In genomic region chr7:94352854-94353253, GRCh38 we compare ENCODE assay signal across 20 cellular contexts. TPM values are rescaled to one million over a fixed set of nuclear protein-coding genes. Genes with fewer than 3 reads are reported as not detected.
DNase-seq lines count a peak whose midpoint lies in the region; ATAC-seq, FAIRE-seq and TF ChIP-seq lines count a peak whose summit lies in the region.
"Had no signal": no experiment of that assay in that cellular context is flagged by ENCODE, and none has a peak within 500 bp of the region (broad histone marks: within the 10 kb centered on the region; RNA-seq: fewer than 3 reads in every experiment).

No MANE protein-coding gene starts in this region.

- TF ChIP-seq CTCF in K562 (IDR thresholded peaks at IDR 0.05 in 2 of 3, conservative IDR thresholded peaks at IDR 0.05 in 1 of 3; ENCODE audit: insufficient read depth in 2 of 3, low read depth in 1 of 3, low read length in 3 of 3) (no peak), gastroesophageal sphincter (IDR thresholded peaks at IDR 0.05) (no peak)

- CTCF ChIA-PET in K562 (lab: Yijun Ruan, JAX; ENCODE audit: low intra/inter-chr PET ratio): no interaction called here

- H2AFZ ChIP-seq in K562 (ENCODE audit: low read depth, low read length): peak overlapping the region; percentile 46; the same call in 1 of the 2 replicates

- no peak for DNase-seq in K562 (ENCODE audit: extremely low read depth in 1 of 4, low spot score in 3 of 4)
- no peak for DNase-seq in NCI-H1092 (lab: John Stamatoyannopoulos, UW)
- DNase-seq in mesenteric fat pad (ENCODE audit: low spot score): no peak
- DNase-seq: CD4-positive, CD25-positive, alpha-beta regulatory T cell; DMS79; KG1; MV-4-11; NCI-H1417; NCI-H187; NCI-H2107; NCI-H446 treated with DMSO at 0.1 percent for 48 hours; NCI-H526 treated with DMSO at 0.1 percent for 48 hours; SHP77 treated with DMSO at 0.1 percent for 48 hours had no signal

- peak; percentile 52 for ATAC-seq in GM18868 (IDR thresholded peaks at IDR 0.05; ENCODE audit: unreplicated experiment)
- no peak for ATAC-seq in K562
- ATAC-seq in stimulated activated memory B cell treated with anti-CD40 and anti-IgM and Interleukin-4, amounts not matched to agents 10 μg/mL and 1 μg/mL and 100 μg/mL, for 72 hours: peak; percentile 65
- no peak for ATAC-seq in gastroesophageal sphincter
- ATAC-seq: A549 had no signal

- H3K4me1 ChIP-seq in K562 (replicated peaks in 1 of 2; ENCODE audit: control insufficient read depth in 2 of 2, insufficient read depth in 2 of 2, low read length in 2 of 2): no peaks in the 10 kb centered on the region
- H3K4me1 ChIP-seq in gastroesophageal sphincter: peaks cover 12 to 38% (median 13%) of the 10 kb centered on the region in 3 donors
- H3K4me1 ChIP-seq: A549 had no signal

- no peak overlapping the region for H3K4me2 ChIP-seq in K562 (ENCODE audit: insufficient read depth, low read length)
- H3K4me2 ChIP-seq: A549 had no signal

- H3K27ac Mint-ChIP-seq in IgD-negative memory B cell: peak overlapping the region; percentile 0 to 48 (median 1)
- peak overlapping the region; percentile 69 for H3K27ac Mint-ChIP-seq in stimulated activated memory B cell treated with anti-CD40 and anti-IgM and Interleukin-4, amounts not matched to agents 10 μg/mL and 1 μg/mL and 100 μg/mL, for 72 hours
- H3K27ac Mint-ChIP-seq: CD4-positive, CD25-positive, alpha-beta regulatory T cell had no signal

- in situ Hi-C loops in K562 (cut with MboI): no loop called here

- H3K4me1 Mint-ChIP-seq in IgD-negative memory B cell: peaks cover 19 to 24% (median 19%) of the 10 kb centered on the region in 3 donors
- H3K4me1 Mint-ChIP-seq in stimulated activated memory B cell treated with anti-CD40 and anti-IgM and Interleukin-4, amounts not matched to agents 10 μg/mL and 1 μg/mL and 100 μg/mL, for 72 hours: peaks cover 28% of the 10 kb centered on the region
- H3K4me1 Mint-ChIP-seq: CD4-positive, CD25-positive, alpha-beta regulatory T cell had no signal

- POLR2A ChIA-PET in K562 (lab: Yijun Ruan, JAX): no interaction called here

- intact Hi-C loops in K562 (cut with micrococcal nuclease): no loop called here

- no peaks in the 10 kb centered on the region for H3K36me3 ChIP-seq in K562 (ENCODE audit: control insufficient read depth, insufficient read depth, low read length)
- no peaks in the 10 kb centered on the region for H3K36me3 ChIP-seq in gastroesophageal sphincter

- H3K4me3 ChIP-seq in K562 (no peak overlapping the region), gastroesophageal sphincter (no peak overlapping the region)
- H3K4me3 ChIP-seq: A549, SK-N-MC had no signal

- peaks cover 0 to 2% (median 0%) of the 10 kb centered on the region in 3 donors for H3K9me3 Mint-ChIP-seq in IgD-negative memory B cell
- H3K9me3 Mint-ChIP-seq in stimulated activated memory B cell treated with anti-CD40 and anti-IgM and Interleukin-4, amounts not matched to agents 10 μg/mL and 1 μg/mL and 100 μg/mL, for 72 hours: peaks cover 3% of the 10 kb centered on the region

- H3K27ac ChIP-seq in K562 (ENCODE audit: extremely low read depth, low read depth, low read length) (no peak overlapping the region), gastroesophageal sphincter (no peak overlapping the region)
- H3K27ac ChIP-seq: A549, RWPE1, SK-N-MC had no signal

- no peaks in the 10 kb centered on the region for H3K9me1 ChIP-seq in K562 (ENCODE audit: control insufficient read depth, insufficient read depth, low read length)

- WGBS in K562 (ENCODE audit: insufficient coverage, low coverage, missing lambda C conversion rate): 3% methylated on average over 5 of the region's 5 CpGs
- WGBS in gastroesophageal sphincter (ENCODE audit: low coverage in 1 of 2), 2 donors: 67 to 79% methylated on average over 2 to 4 of the region's 5 CpGs

- peaks cover 9% of the 10 kb centered on the region for H3K27me3 Mint-ChIP-seq in IgD-negative memory B cell
- peaks cover under 1% of the 10 kb centered on the region for H3K27me3 Mint-ChIP-seq in stimulated activated memory B cell treated with anti-CD40 and anti-IgM and Interleukin-4, amounts not matched to agents 10 μg/mL and 1 μg/mL and 100 μg/mL, for 72 hours
- H3K27me3 Mint-ChIP-seq: CD4-positive, CD25-positive, alpha-beta regulatory T cell had no signal

- no peak overlapping the region for H3K9ac ChIP-seq in K562 (ENCODE audit: insufficient read depth in 1 of 2, low read depth in 2 of 2, low read length in 2 of 2)

- peak overlapping the region; percentile 1 to 90 (median 47) for H3K4me3 Mint-ChIP-seq in IgD-negative memory B cell
- H3K4me3 Mint-ChIP-seq in stimulated activated memory B cell treated with anti-CD40 and anti-IgM and Interleukin-4, amounts not matched to agents 10 μg/mL and 1 μg/mL and 100 μg/mL, for 72 hours: peak overlapping the region; percentile 53
- H3K4me3 Mint-ChIP-seq: CD4-positive, CD25-positive, alpha-beta regulatory T cell had no signal

- no peaks in the 10 kb centered on the region for H4K20me1 ChIP-seq in K562 (replicated peaks; ENCODE audit: control insufficient read depth, insufficient read depth, low read length)

- TF ChIP-seq EP300 in K562 (IDR thresholded peaks at IDR 0.05; ENCODE audit: low read length): no peak
- TF ChIP-seq EP300 in gastroesophageal sphincter (IDR thresholded peaks at IDR 0.05): no peak

- H3K36me3 Mint-ChIP-seq in IgD-negative memory B cell: peaks cover under 1% of the 10 kb centered on the region
- no peaks in the 10 kb centered on the region for H3K36me3 Mint-ChIP-seq in stimulated activated memory B cell treated with anti-CD40 and anti-IgM and Interleukin-4, amounts not matched to agents 10 μg/mL and 1 μg/mL and 100 μg/mL, for 72 hours
- H3K36me3 Mint-ChIP-seq: CD4-positive, CD25-positive, alpha-beta regulatory T cell had no signal

- TF ChIP-seq POLR2A in K562 (conservative IDR thresholded peaks at IDR 0.05) (no peak), gastroesophageal sphincter (IDR thresholded peaks at IDR 0.05) (no peak)

- H3K79me2 ChIP-seq in K562 (ENCODE audit: control insufficient read depth, insufficient read depth, low read length): no peaks in the 10 kb centered on the region

- FAIRE-seq in K562 (lab: Jason Lieb, UNC): no peak
- FAIRE-seq: A549 had no signal

- no TSS peak for BruUV-seq in K562 (replicated peaks; lab: Mats Ljungman, UMichigan)

- no peak for TF ChIP-seq RAD21 in K562 (CRISPR knock-in tag; conservative IDR thresholded peaks at IDR 0.05 in 1 of 2, IDR thresholded peaks at IDR 0.05 in 1 of 2)

- H3K9me3 ChIP-seq in K562 (replicated peaks; ENCODE audit: control insufficient read depth, insufficient read depth, low read depth, low read length) (no peaks in the 10 kb centered on the region), gastroesophageal sphincter (no peaks in the 10 kb centered on the region)
- H3K9me3 ChIP-seq: A549 had no signal

- H3K27me3 ChIP-seq in K562 (ENCODE audit: control insufficient read depth in 2 of 2, insufficient read depth in 2 of 2, low read length in 2 of 2) (no peaks in the 10 kb centered on the region; a peak in 1 of 5 replicates), gastroesophageal sphincter (no peaks in the 10 kb centered on the region)

TF ChIP-seq in K562, 482 proteins besides CTCF, POLR2A, EP300 and RAD21:
- peak; percentile 80 for TF ChIP-seq SPI1 (IDR thresholded peaks at IDR 0.05; ENCODE audit: borderline replicate concordance, low read depth, low read length)
- TF ChIP-seq NR2C1 (IDR thresholded peaks at IDR 0.05): no peak
- TF ChIP-seq NR2C1 (tag; IDR thresholded peaks at IDR 0.05): no peak

RNA-seq across cellular contexts. Expression of gene COL1A2, which starts 41.8 kb away (rescaled TPM):
- polyA plus RNA-seq in IgD-negative memory B cell (not detected), K562 (2011; rRNA removed) (1.8 and 11.6 TPM in 2 replicates), K562 (2014; fragmentation: Illumina TruSeq; extraction: Trizol) (3.3 and 3.7 TPM in 2 replicates), K562 (2014; fragmentation: Nextera tagmentation; extraction: Ambion mirVana) (1 to 10 TPM in 1 of 2 experiments, under 1 TPM in 1; 0.94 to 1.1 TPM), K562 (2014; rRNA removed) (1.4 and 2.9 TPM in 2 replicates)
- total RNA-seq in K562 (2011; cell fraction: chromatin; rRNA removed; ENCODE audit: low replicate concordance): 16.6 and 49.0 TPM in 2 replicates
- 20.1 and 54.5 TPM in 2 replicates for total RNA-seq in K562 (2011; cell fraction: nucleolus; rRNA removed)
- total RNA-seq in K562 (2011; cell fraction: nucleoplasm; rRNA removed): 14.3 and 19.7 TPM in 2 replicates
- total RNA-seq in K562 (2014; rRNA removed) (1.5 and 1.7 TPM in 2 replicates), K562 (2014; rRNA removed; fragmentation: Illumina TruSeq; extraction: Trizol) (1.2 and 1.6 TPM in 2 replicates), K562 (2015; rRNA removed; fragmentation: Illumina TruSeq; extraction: Trizol) (1.1 and 1.2 TPM in 2 replicates), K562 (2021) (5.5 and 8.2 TPM in 2 replicates), mesenteric fat pad (401 TPM), gastroesophageal sphincter (100 to 1,000 TPM; 203 to 686 (median 311) TPM)
- 0.58 and 8.6 TPM in 2 replicates for polyA plus RNA-seq in K562 (2011; cell fraction: cytosol; rRNA removed)
- polyA plus RNA-seq in K562 (2011; cell fraction: nucleus; rRNA removed): 4.2 and 84.4 TPM in 2 replicates
- polyA plus RNA-seq in K562 (2012): 1.9 and 3.6 TPM in 2 replicates
- 2.4 and 19.8 TPM in 2 replicates for polyA minus RNA-seq in K562 (2011; rRNA and poly(A)+ RNA removed)
- polyA minus RNA-seq in K562 (2011; cell fraction: cytosol; rRNA and poly(A)+ RNA removed): 3.3 and 21.9 TPM in 2 replicates
- 3.2 and 42.3 TPM in 2 replicates for polyA minus RNA-seq in K562 (2011; cell fraction: nucleus; rRNA and poly(A)+ RNA removed)
- total RNA-seq: CD4-positive, CD25-positive, alpha-beta regulatory T cell had no signal
- polyA plus RNA-seq: CD4-positive, CD25-positive, alpha-beta regulatory T cell had no signal

Comparison
In these comparisons a context has a peak if more than half of its experiments do, and no peak if none do; other contexts are left out.
1. ATAC-seq: peak in GM18868 (single experiment) and stimulated activated memory B cell treated with anti-CD40 and anti-IgM and Interleukin-4, amounts not matched to agents 10 μg/mL and 1 μg/mL and 100 μg/mL, for 72 hours (single experiment); none in K562 (single experiment) and gastroesophageal sphincter (single experiment).